Comparison of ENCODE assay signal across 2 cellular contexts in the genomic region with DNA sequence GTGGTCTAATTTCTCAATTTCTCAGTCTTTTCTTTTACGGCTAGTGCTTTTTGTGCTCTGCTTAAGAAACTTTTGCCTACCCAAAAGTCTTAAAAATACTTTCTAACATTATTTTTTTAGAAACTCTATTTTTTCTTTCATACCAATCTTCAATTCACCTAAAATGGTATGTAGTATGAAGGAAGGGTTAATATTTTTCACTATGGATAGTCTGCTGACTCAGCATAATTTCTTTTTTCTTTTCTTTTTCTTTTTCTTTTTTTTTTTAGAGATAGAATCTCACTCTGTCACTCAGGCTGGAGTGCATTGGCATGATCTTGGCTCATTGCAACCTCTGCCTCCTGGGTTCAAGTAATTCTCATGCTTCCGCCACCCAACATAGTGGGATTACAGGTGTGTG.
TF ChIP-seq lines count a peak whose summit lies in the region.

No MANE protein-coding gene starts in this region.

TF ChIP-seq in IMR-90, 13 proteins besides CTCF, POLR2A, EP300 and RAD21:
- TF ChIP-seq BHLHE40 (IDR thresholded peaks at IDR 0.05; ENCODE audit: low read depth, low read length) (no peak), MAFK (IDR thresholded peaks at IDR 0.05; ENCODE audit: low read depth, low read length) (peak; percentile 98)

TF ChIP-seq in H1, 55 proteins besides CTCF, POLR2A, EP300 and RAD21:
- TF ChIP-seq, protein P1, sequence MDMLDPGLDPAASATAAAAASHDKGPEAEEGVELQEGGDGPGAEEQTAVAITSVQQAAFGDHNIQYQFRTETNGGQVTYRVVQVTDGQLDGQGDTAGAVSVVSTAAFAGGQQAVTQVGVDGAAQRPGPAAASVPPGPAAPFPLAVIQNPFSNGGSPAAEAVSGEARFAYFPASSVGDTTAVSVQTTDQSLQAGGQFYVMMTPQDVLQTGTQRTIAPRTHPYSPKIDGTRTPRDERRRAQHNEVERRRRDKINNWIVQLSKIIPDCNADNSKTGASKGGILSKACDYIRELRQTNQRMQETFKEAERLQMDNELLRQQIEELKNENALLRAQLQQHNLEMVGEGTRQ (IDR thresholded peaks at IDR 0.05; ENCODE audit: low read length): no peak
- peak; percentile 98 for TF ChIP-seq MAFK (IDR thresholded peaks at IDR 0.05; ENCODE audit: low read depth, low read length)
- TF ChIP-seq SUZ12 (IDR thresholded peaks at IDR 0.05; ENCODE audit: low read length): no peak
- TF ChIP-seq CREB1 (IDR thresholded peaks at IDR 0.05): no peak
- no peak for TF ChIP-seq RBBP5 (IDR thresholded peaks at IDR 0.05; ENCODE audit: borderline replicate concordance, low read depth, low read length)
- TF ChIP-seq RFX5 (IDR thresholded peaks at IDR 0.05; ENCODE audit: borderline replicate concordance, low read depth, low read length): no peak
- no peak for TF ChIP-seq SIRT6 (IDR thresholded peaks at IDR 0.05; ENCODE audit: low read length)
- TF ChIP-seq SIX5 (IDR thresholded peaks at IDR 0.05; ENCODE audit: low read depth, low read length): no peak
